Comparison of ENCODE assay signal across 8 cellular contexts in genomic region chr1:154557939-154558609, GRCh38. TPM values are rescaled to one million over a fixed set of nuclear protein-coding genes. Genes with fewer than 3 reads are reported as not detected.
DNase-seq lines count a peak whose midpoint lies in the region; ATAC-seq and TF ChIP-seq lines count a peak whose summit lies in the region.

No MANE protein-coding gene starts in this region.

- ATAC-seq in GM21360 (IDR thresholded peaks at IDR 0.05; ENCODE audit: unreplicated experiment) (peak; percentile 3), foreskin keratinocyte (no peak), omental fat pad (ENCODE audit: low FRiP score) (peak; percentile 12)

- DNase-seq in AG09309 (ENCODE audit: low read depth) (no peak), LNCaP clone FGC (ENCODE audit: low read depth) (no peak), foreskin keratinocyte (no peak), omental fat pad (ENCODE audit: low spot score) (no peak), kidney glomerular epithelial cell (lab: John Stamatoyannopoulos, UW) (no peak), NCI-H510A treated with DMSO at 0.1 percent for 48 hours (lab: John Stamatoyannopoulos, UW) (no peak)
- DNase-seq in activated T-helper 2 cell treated with anti-CD3 and anti-CD28 coated beads, Interferon-gamma antibody, Interleukin-2, Interleukin-4, amounts not matched to agents 10 μg/mL and 5 μg/mL and 100 μg/mL, durations not matched to agents 14 hours and 24 hours and 36 hours (ENCODE audit: low spot score): peak; percentile 22

- intact Hi-C loops in activated T-helper 2 cell treated with anti-CD3 and anti-CD28 coated beads, Interferon-gamma antibody, Interleukin-2, Interleukin-4, amounts not matched to agents 10 μg/mL and 5 μg/mL and 100 μg/mL, durations not matched to agents 14 hours and 24 hours and 36 hours (cut with micrococcal nuclease): loop anchor here (1.0 to 5.0 kb wide), 11 partner anchors 104 to 504 kb away; partner anchors contain the start of genes ATP8B2, CKS1B, EFNA4 and PBXIP1

- TF ChIP-seq CTCF in AG09309 (IDR thresholded peaks at IDR 0.05; ENCODE audit: control insufficient read depth, insufficient read depth, low read depth, low read length, missing control alignments) (no peak), LNCaP clone FGC (IDR thresholded peaks at IDR 0.05; ENCODE audit: control insufficient read depth, extremely low read depth, insufficient read depth) (no peak), foreskin keratinocyte (conservative IDR thresholded peaks at IDR 0.05) (no peak), omental fat pad (IDR thresholded peaks at IDR 0.05) (no peak)

- H3K9me3 Mint-ChIP-seq in activated T-helper 2 cell treated with anti-CD3 and anti-CD28 coated beads, Interferon-gamma antibody, Interleukin-2, Interleukin-4, amounts not matched to agents 10 μg/mL and 5 μg/mL and 100 μg/mL, durations not matched to agents 14 hours and 24 hours and 36 hours: no peaks in the 10 kb centered on the region

- H3K4me1 Mint-ChIP-seq in activated T-helper 2 cell treated with anti-CD3 and anti-CD28 coated beads, Interferon-gamma antibody, Interleukin-2, Interleukin-4, amounts not matched to agents 10 μg/mL and 5 μg/mL and 100 μg/mL, durations not matched to agents 14 hours and 24 hours and 36 hours (ENCODE audit: low read depth): peaks cover 22% of the 10 kb centered on the region

- peak overlapping the region; percentile 52 for H3K4me3 ChIP-seq in AG09309 (ENCODE audit: control insufficient read depth, low read depth, low read length)
- H3K4me3 ChIP-seq in LNCaP clone FGC (ENCODE audit: low read depth, low read length): peak overlapping the region; percentile 79

- peak overlapping the region; percentile 62 for H3K27ac ChIP-seq in foreskin keratinocyte

- no peaks in the 10 kb centered on the region for H3K27me3 ChIP-seq in foreskin keratinocyte

- peaks cover 42% of the 10 kb centered on the region for H3K36me3 Mint-ChIP-seq in activated T-helper 2 cell treated with anti-CD3 and anti-CD28 coated beads, Interferon-gamma antibody, Interleukin-2, Interleukin-4, amounts not matched to agents 10 μg/mL and 5 μg/mL and 100 μg/mL, durations not matched to agents 14 hours and 24 hours and 36 hours (ENCODE audit: low read depth)

- H3K4me1 ChIP-seq in foreskin keratinocyte: no peaks in the 10 kb centered on the region

- peak overlapping the region; percentile 87 for H3K27ac Mint-ChIP-seq in activated T-helper 2 cell treated with anti-CD3 and anti-CD28 coated beads, Interferon-gamma antibody, Interleukin-2, Interleukin-4, amounts not matched to agents 10 μg/mL and 5 μg/mL and 100 μg/mL, durations not matched to agents 14 hours and 24 hours and 36 hours

- peak overlapping the region; percentile 90 for H3K4me3 Mint-ChIP-seq in activated T-helper 2 cell treated with anti-CD3 and anti-CD28 coated beads, Interferon-gamma antibody, Interleukin-2, Interleukin-4, amounts not matched to agents 10 μg/mL and 5 μg/mL and 100 μg/mL, durations not matched to agents 14 hours and 24 hours and 36 hours (ENCODE audit: low read depth)

- no peaks in the 10 kb centered on the region for H3K27me3 Mint-ChIP-seq in activated T-helper 2 cell treated with anti-CD3 and anti-CD28 coated beads, Interferon-gamma antibody, Interleukin-2, Interleukin-4, amounts not matched to agents 10 μg/mL and 5 μg/mL and 100 μg/mL, durations not matched to agents 14 hours and 24 hours and 36 hours (ENCODE audit: low read depth)

RNA-seq across cellular contexts. Expression of gene UBE2Q1, which starts 0.4 kb away (rescaled TPM):
- total RNA-seq in activated T-helper 2 cell treated with anti-CD3 and anti-CD28 coated beads, Interferon-gamma antibody, Interleukin-2, Interleukin-4, amounts not matched to agents 10 μg/mL and 5 μg/mL and 100 μg/mL, durations not matched to agents 14 hours and 24 hours and 36 hours: 96.5 and 101 TPM in 2 replicates
- total RNA-seq in foreskin keratinocyte (33.8 and 35.2 TPM in 2 replicates), omental fat pad (10 to 100 TPM; 25.6 to 37.1 (median 31.9) TPM)
- polyA plus RNA-seq in foreskin keratinocyte: 42.0 and 48.4 TPM in 2 replicates

RNA-seq across cellular contexts. Expression of gene CHRNB2, which starts 9.5 kb away (rescaled TPM):
- not detected in 2 replicates for total RNA-seq in activated T-helper 2 cell treated with anti-CD3 and anti-CD28 coated beads, Interferon-gamma antibody, Interleukin-2, Interleukin-4, amounts not matched to agents 10 μg/mL and 5 μg/mL and 100 μg/mL, durations not matched to agents 14 hours and 24 hours and 36 hours
- total RNA-seq in foreskin keratinocyte: 0.03 and 0.07 TPM in 2 replicates
- polyA plus RNA-seq in foreskin keratinocyte: 0.02 and 0.07 TPM in 2 replicates
- total RNA-seq in omental fat pad: under 1 TPM in 3 of 4 donors, not detected in 1; 0.09 to 0.50 (median 0.12) TPM

RNA-seq across cellular contexts. Expression of gene ADAR, which starts 49.9 kb away (rescaled TPM):
- 267 and 282 TPM in 2 replicates for total RNA-seq in activated T-helper 2 cell treated with anti-CD3 and anti-CD28 coated beads, Interferon-gamma antibody, Interleukin-2, Interleukin-4, amounts not matched to agents 10 μg/mL and 5 μg/mL and 100 μg/mL, durations not matched to agents 14 hours and 24 hours and 36 hours
- total RNA-seq in foreskin keratinocyte: 154 and 166 TPM in 2 replicates
- 46.0 and 49.4 TPM in 2 replicates for polyA plus RNA-seq in foreskin keratinocyte
- 100 to 1,000 TPM in 2 of 4 donors, 10 to 100 TPM in 2; 67.9 to 139 (median 100) TPM for total RNA-seq in omental fat pad

RNA-seq across cellular contexts. Expression of gene SHE, which starts 55.9 kb away (rescaled TPM):
- 0.05 TPM in 1 of 2 replicates, not detected in the other for total RNA-seq in activated T-helper 2 cell treated with anti-CD3 and anti-CD28 coated beads, Interferon-gamma antibody, Interleukin-2, Interleukin-4, amounts not matched to agents 10 μg/mL and 5 μg/mL and 100 μg/mL, durations not matched to agents 14 hours and 24 hours and 36 hours
- total RNA-seq in foreskin keratinocyte: not detected in 2 replicates
- not detected in 2 replicates for polyA plus RNA-seq in foreskin keratinocyte
- total RNA-seq in omental fat pad: 10 to 100 TPM; 15.6 to 77.9 (median 25.4) TPM

RNA-seq across cellular contexts. Expression of gene TDRD10, which starts 56.1 kb away (rescaled TPM):
- not detected in 2 replicates for total RNA-seq in activated T-helper 2 cell treated with anti-CD3 and anti-CD28 coated beads, Interferon-gamma antibody, Interleukin-2, Interleukin-4, amounts not matched to agents 10 μg/mL and 5 μg/mL and 100 μg/mL, durations not matched to agents 14 hours and 24 hours and 36 hours
- not detected in 2 replicates for total RNA-seq in foreskin keratinocyte
- polyA plus RNA-seq in foreskin keratinocyte: not detected in 2 replicates
- 10 to 100 TPM in 1 of 4 donors, 1 to 10 TPM in 3; 6.4 to 15.3 (median 7.7) TPM for total RNA-seq in omental fat pad
